Comparison of ENCODE assay signal across 20 cellular contexts in genomic region chrX:22196151-22196550, GRCh38.
"Had no signal": no experiment of that assay in that cellular context is flagged by ENCODE, and none has a peak within 500 bp of the region (broad histone marks: within the 10 kb centered on the region; RNA-seq: fewer than 3 reads in every experiment).

No MANE protein-coding gene starts in this region.

- H3K36me3 ChIP-seq: brain microvascular endothelial cell, esophagus squamous epithelium, left lung, neutrophil, thoracic aorta, upper lobe of right lung had no signal

- H3K9me3 ChIP-seq: esophagus squamous epithelium, left lung, neutrophil, thoracic aorta, upper lobe of right lung had no signal

- H3K27ac ChIP-seq: brain microvascular endothelial cell, coronary artery, esophagus squamous epithelium, hepatocyte, left lung, neutrophil, thoracic aorta, upper lobe of right lung had no signal

- ATAC-seq: activated CD8-positive, alpha-beta T cell treated with anti-CD3 and anti-CD28 coated beads for 36 hours; left lung; naive thymus-derived CD8-positive, alpha-beta T cell; stimulated activated effector memory CD8-positive, alpha-beta T cell treated with anti-CD3 and anti-CD28 coated beads, Interleukin-12 subunit alpha, Interleukin-12 subunit beta, amount 100 ng/mL, for 72 hours; upper lobe of right lung; WTC11 had no signal

- H3K4me1 ChIP-seq: esophagus squamous epithelium, left lung, upper lobe of right lung had no signal

- DNase-seq: activated CD4-positive, alpha-beta T cell treated with anti-CD3 and anti-CD28 coated beads for 4 hours; activated CD8-positive, alpha-beta memory T cell treated with anti-CD3 and anti-CD28 coated beads, Interleukin-2, amount 50 U/mL, for 4 hours; activated CD8-positive, alpha-beta T cell treated with anti-CD3 and anti-CD28 coated beads for 36 hours; activated gamma-delta T cell treated with Interleukin-2 at 50 U/mL for 16 hours; brain microvascular endothelial cell; effector CD8-positive, alpha-beta T cell; esophagus squamous epithelium; kidney; left lung; naive thymus-derived CD8-positive, alpha-beta T cell; posterior cingulate gyrus; retina; T-helper 2 cell; upper lobe of right lung had no signal

- H3K4me3 ChIP-seq: coronary artery, esophagus squamous epithelium, hepatocyte, left lung, thoracic aorta, upper lobe of right lung had no signal

- H3K27me3 ChIP-seq: brain microvascular endothelial cell, hepatocyte, neutrophil, upper lobe of right lung had no signal
